23 cellular contexts compared by ENCODE assay signal in genomic region chr2:172399765-172400164, GRCh38.
"Had no signal": no experiment of that assay in that cellular context is flagged by ENCODE, and none has a peak within 500 bp of the region (broad histone marks: within the 10 kb centered on the region; RNA-seq: fewer than 3 reads in every experiment).

No MANE protein-coding gene starts in this region.

- H3K4me2 ChIP-seq: hepatocyte had no signal

- H3K36me3 Mint-ChIP-seq: immature natural killer cell, mesothelial cell of epicardium had no signal

- ATAC-seq: foreskin keratinocyte, gastroesophageal sphincter, heart left ventricle, left colon, left lung, left ventricle myocardium superior, lower lobe of right lung had no signal

- H3K27ac ChIP-seq: colonic mucosa, dorsolateral prefrontal cortex, esophagus muscularis mucosa, foreskin keratinocyte, gastroesophageal sphincter, heart left ventricle, hepatocyte, left lung, lower lobe of right lung had no signal

- H3K4me1 ChIP-seq: colonic mucosa had no signal

- H3K79me2 ChIP-seq: hepatocyte had no signal

- H3K36me3 ChIP-seq: colonic mucosa, esophagus muscularis mucosa, gastroesophageal sphincter, heart left ventricle, left lung, lower lobe of right lung had no signal

- H3K9me3 ChIP-seq: colonic mucosa, esophagus muscularis mucosa, gastroesophageal sphincter, heart left ventricle, left lung, lower lobe of right lung had no signal

- H3K27ac Mint-ChIP-seq: mesothelial cell of epicardium had no signal

- H3K4me3 ChIP-seq: colonic mucosa, dorsolateral prefrontal cortex, esophagus muscularis mucosa, gastroesophageal sphincter, heart left ventricle, hepatocyte, left lung, lower lobe of right lung had no signal

- FAIRE-seq: endothelial cell of umbilical vein, frontal cortex, kidney had no signal

- DNase-seq: colonic mucosa; dermis blood vessel endothelial cell; dorsolateral prefrontal cortex; effector CD4-positive, alpha-beta T cell; effector memory CD4-positive, alpha-beta T cell; foreskin keratinocyte; heart left ventricle; hypothalamus; immature natural killer cell; islet precursor cell; kidney; kidney glomerular epithelial cell; left colon; left lung; left ventricle myocardium superior; lower lobe of right lung; mesenchymal stem cell had no signal

- H3K27me3 ChIP-seq: colonic mucosa, dorsolateral prefrontal cortex, esophagus muscularis mucosa, foreskin keratinocyte, gastroesophageal sphincter, heart left ventricle, hepatocyte, left lung had no signal

- H3K4me3 Mint-ChIP-seq: immature natural killer cell, mesothelial cell of epicardium had no signal

- H3K9me3 Mint-ChIP-seq: immature natural killer cell, mesothelial cell of epicardium had no signal

- H2AFZ ChIP-seq: hepatocyte had no signal
